Comparison of ENCODE assay signal across 1 cellular context in genomic region chr3:72582211-72582878, GRCh38.
TF ChIP-seq lines count a peak whose summit lies in the region.

No MANE protein-coding gene starts in this region.

TF ChIP-seq in HepG2, 621 proteins besides CTCF, POLR2A, EP300 and RAD21 (continued from another document and continues in another):
- TF ChIP-seq RARA (CRISPR knock-in tag; IDR thresholded peaks at IDR 0.05) (peak; percentile 85), NCOA5 (CRISPR knock-in tag; IDR thresholded peaks at IDR 0.05) (no peak), ZNF281 (CRISPR knock-in tag; IDR thresholded peaks at IDR 0.05; ENCODE audit: borderline replicate concordance) (no peak; the same call in 1 of the 2 replicates), NAIF1 (CRISPR knock-in tag; IDR thresholded peaks at IDR 0.05; ENCODE audit: borderline replicate concordance) (0 out of 2 replicates have a peak, but pooled peaks have one; percentile 30), ZBTB8A (CRISPR knock-in tag; IDR thresholded peaks at IDR 0.05; ENCODE audit: borderline replicate concordance, low read depth) (no peak), XBP1 (CRISPR knock-in tag; IDR thresholded peaks at IDR 0.05) (no peak), ZNF737 (CRISPR knock-in tag; IDR thresholded peaks at IDR 0.05; ENCODE audit: borderline replicate concordance) (no peak), ZNF687 (CRISPR knock-in tag; IDR thresholded peaks at IDR 0.05) (no peak), ZNF580 (CRISPR knock-in tag; IDR thresholded peaks at IDR 0.05; ENCODE audit: borderline replicate concordance, low read depth) (no peak), ZFP41 (CRISPR knock-in tag; IDR thresholded peaks at IDR 0.05; ENCODE audit: borderline replicate concordance) (no peak), ZNF367 (CRISPR knock-in tag; IDR thresholded peaks at IDR 0.05; ENCODE audit: borderline replicate concordance) (no peak), THRA (CRISPR knock-in tag; IDR thresholded peaks at IDR 0.05; ENCODE audit: borderline replicate concordance) (peak; percentile 82; the same call in 1 of the 2 replicates), MAZ (IDR thresholded peaks at IDR 0.05; ENCODE audit: borderline replicate concordance, low read depth, low read length) (no peak), MAZ (CRISPR knock-in tag; IDR thresholded peaks at IDR 0.05; ENCODE audit: low read depth) (no peak), RORA (CRISPR knock-in tag; IDR thresholded peaks at IDR 0.05) (no peak), SNAPC2 (CRISPR knock-in tag; IDR thresholded peaks at IDR 0.05) (no peak), ZBTB1 (CRISPR knock-in tag; IDR thresholded peaks at IDR 0.05; ENCODE audit: borderline replicate concordance) (no peak), MLLT10 (CRISPR knock-in tag; IDR thresholded peaks at IDR 0.05) (no peak), HNRNPK (IDR thresholded peaks at IDR 0.05; ENCODE audit: low read depth, low read length, poor library complexity, severe bottlenecking) (no peak), TARDBP (CRISPR knock-in tag; IDR thresholded peaks at IDR 0.05) (peak; percentile 63; the same call in 1 of the 2 replicates), CREB3 (CRISPR knock-in tag; IDR thresholded peaks at IDR 0.05) (no peak), ZBTB34 (CRISPR knock-in tag; IDR thresholded peaks at IDR 0.05) (0 out of 2 replicates have a peak, but pooled peaks have one; percentile 68), SMYD3 (CRISPR knock-in tag; IDR thresholded peaks at IDR 0.05) (0 out of 2 replicates have a peak, but pooled peaks have one; percentile 7), TGIF2 (CRISPR knock-in tag; IDR thresholded peaks at IDR 0.05) (no peak), ZFP36L1 (CRISPR knock-in tag; IDR thresholded peaks at IDR 0.05) (no peak), SMARCE1 (IDR thresholded peaks at IDR 0.05; ENCODE audit: borderline replicate concordance) (no peak)
- TF ChIP-seq, protein P1, sequence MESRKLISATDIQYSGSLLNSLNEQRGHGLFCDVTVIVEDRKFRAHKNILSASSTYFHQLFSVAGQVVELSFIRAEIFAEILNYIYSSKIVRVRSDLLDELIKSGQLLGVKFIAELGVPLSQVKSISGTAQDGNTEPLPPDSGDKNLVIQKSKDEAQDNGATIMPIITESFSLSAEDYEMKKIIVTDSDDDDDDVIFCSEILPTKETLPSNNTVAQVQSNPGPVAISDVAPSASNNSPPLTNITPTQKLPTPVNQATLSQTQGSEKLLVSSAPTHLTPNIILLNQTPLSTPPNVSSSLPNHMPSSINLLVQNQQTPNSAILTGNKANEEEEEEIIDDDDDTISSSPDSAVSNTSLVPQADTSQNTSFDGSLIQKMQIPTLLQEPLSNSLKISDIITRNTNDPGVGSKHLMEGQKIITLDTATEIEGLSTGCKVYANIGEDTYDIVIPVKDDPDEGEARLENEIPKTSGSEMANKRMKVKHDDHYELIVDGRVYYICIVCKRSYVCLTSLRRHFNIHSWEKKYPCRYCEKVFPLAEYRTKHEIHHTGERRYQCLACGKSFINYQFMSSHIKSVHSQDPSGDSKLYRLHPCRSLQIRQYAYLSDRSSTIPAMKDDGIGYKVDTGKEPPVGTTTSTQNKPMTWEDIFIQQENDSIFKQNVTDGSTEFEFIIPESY (CRISPR knock-in tag; IDR thresholded peaks at IDR 0.05): peak; percentile 20; the same call in 1 of the 2 replicates
- TF ChIP-seq, protein P2, sequence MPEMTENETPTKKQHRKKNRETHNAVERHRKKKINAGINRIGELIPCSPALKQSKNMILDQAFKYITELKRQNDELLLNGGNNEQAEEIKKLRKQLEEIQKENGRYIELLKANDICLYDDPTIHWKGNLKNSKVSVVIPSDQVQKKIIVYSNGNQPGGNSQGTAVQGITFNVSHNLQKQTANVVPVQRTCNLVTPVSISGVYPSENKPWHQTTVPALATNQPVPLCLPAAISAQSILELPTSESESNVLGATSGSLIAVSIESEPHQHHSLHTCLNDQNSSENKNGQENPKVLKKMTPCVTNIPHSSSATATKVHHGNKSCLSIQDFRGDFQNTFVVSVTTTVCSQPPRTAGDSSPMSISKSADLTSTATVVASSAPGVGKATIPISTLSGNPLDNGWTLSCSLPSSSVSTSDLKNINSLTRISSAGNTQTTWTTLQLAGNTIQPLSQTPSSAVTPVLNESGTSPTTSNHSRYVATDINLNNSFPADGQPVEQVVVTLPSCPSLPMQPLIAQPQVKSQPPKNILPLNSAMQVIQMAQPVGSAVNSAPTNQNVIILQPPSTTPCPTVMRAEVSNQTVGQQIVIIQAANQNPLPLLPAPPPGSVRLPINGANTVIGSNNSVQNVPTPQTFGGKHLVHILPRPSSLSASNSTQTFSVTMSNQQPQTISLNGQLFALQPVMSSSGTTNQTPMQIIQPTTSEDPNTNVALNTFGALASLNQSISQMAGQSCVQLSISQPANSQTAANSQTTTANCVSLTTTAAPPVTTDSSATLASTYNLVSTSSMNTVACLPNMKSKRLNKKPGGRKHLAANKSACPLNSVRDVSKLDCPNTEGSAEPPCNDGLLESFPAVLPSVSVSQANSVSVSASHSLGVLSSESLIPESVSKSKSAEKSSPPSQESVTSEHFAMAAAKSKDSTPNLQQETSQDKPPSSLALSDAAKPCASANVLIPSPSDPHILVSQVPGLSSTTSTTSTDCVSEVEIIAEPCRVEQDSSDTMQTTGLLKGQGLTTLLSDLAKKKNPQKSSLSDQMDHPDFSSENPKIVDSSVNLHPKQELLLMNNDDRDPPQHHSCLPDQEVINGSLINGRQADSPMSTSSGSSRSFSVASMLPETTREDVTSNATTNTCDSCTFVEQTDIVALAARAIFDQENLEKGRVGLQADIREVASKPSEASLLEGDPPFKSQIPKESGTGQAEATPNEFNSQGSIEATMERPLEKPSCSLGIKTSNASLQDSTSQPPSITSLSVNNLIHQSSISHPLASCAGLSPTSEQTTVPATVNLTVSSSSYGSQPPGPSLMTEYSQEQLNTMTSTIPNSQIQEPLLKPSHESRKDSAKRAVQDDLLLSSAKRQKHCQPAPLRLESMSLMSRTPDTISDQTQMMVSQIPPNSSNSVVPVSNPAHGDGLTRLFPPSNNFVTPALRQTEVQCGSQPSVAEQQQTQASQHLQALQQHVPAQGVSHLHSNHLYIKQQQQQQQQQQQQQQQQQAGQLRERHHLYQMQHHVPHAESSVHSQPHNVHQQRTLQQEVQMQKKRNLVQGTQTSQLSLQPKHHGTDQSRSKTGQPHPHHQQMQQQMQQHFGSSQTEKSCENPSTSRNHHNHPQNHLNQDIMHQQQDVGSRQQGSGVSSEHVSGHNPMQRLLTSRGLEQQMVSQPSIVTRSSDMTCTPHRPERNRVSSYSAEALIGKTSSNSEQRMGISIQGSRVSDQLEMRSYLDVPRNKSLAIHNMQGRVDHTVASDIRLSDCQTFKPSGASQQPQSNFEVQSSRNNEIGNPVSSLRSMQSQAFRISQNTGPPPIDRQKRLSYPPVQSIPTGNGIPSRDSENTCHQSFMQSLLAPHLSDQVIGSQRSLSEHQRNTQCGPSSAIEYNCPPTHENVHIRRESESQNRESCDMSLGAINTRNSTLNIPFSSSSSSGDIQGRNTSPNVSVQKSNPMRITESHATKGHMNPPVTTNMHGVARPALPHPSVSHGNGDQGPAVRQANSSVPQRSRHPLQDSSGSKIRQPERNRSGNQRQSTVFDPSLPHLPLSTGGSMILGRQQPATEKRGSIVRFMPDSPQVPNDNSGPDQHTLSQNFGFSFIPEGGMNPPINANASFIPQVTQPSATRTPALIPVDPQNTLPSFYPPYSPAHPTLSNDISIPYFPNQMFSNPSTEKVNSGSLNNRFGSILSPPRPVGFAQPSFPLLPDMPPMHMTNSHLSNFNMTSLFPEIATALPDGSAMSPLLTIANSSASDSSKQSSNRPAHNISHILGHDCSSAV (CRISPR knock-in tag; IDR thresholded peaks at IDR 0.05; ENCODE audit: borderline replicate concordance): no peak
- TF ChIP-seq, protein P3, sequence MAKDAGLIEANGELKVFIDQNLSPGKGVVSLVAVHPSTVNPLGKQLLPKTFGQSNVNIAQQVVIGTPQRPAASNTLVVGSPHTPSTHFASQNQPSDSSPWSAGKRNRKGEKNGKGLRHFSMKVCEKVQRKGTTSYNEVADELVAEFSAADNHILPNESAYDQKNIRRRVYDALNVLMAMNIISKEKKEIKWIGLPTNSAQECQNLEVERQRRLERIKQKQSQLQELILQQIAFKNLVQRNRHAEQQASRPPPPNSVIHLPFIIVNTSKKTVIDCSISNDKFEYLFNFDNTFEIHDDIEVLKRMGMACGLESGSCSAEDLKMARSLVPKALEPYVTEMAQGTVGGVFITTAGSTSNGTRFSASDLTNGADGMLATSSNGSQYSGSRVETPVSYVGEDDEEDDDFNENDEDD (CRISPR knock-in tag; IDR thresholded peaks at IDR 0.05; ENCODE audit: borderline replicate concordance): no peak; the same call in 1 of the 2 replicates
- TF ChIP-seq, protein P4, sequence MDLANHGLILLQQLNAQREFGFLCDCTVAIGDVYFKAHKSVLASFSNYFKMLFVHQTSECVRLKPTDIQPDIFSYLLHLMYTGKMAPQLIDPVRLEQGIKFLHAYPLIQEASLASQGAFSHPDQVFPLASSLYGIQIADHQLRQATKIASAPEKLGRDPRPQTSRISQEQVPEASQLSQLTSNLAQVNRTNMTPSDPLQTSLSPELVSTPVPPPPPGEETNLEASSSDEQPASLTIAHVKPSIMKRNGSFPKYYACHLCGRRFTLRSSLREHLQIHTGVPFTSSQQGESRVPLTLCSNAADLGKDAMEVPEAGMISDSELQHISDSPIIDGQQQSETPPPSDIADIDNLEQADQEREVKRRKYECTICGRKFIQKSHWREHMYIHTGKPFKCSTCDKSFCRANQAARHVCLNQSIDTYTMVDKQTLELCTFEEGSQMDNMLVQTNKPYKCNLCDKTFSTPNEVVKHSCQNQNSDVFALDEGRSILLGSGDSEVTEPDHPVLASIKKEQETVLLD (CRISPR knock-in tag; IDR thresholded peaks at IDR 0.05; ENCODE audit: low read depth): no peak
